Comparison of ENCODE assay signal across 16 cellular contexts in genomic region chr18:28485210-28485801, GRCh38.
DNase-seq lines count a peak whose midpoint lies in the region; ATAC-seq, FAIRE-seq and TF ChIP-seq lines count a peak whose summit lies in the region.
"Had no signal": no experiment of that assay in that cellular context is flagged by ENCODE, and none has a peak within 500 bp of the region (broad histone marks: within the 10 kb centered on the region; RNA-seq: fewer than 3 reads in every experiment).

No MANE protein-coding gene starts in this region.

- no peaks in the 10 kb centered on the region for H3K4me1 ChIP-seq in GM12878 (ENCODE audit: control insufficient read depth, insufficient read depth, low read length)
- H3K4me1 ChIP-seq: BLaER1 had no signal

- no peak overlapping the region for H3K27ac ChIP-seq in GM12878 (ENCODE audit: control insufficient read depth, insufficient read depth)
- H3K27ac ChIP-seq: BLaER1 had no signal

- no TSS peak for BruUV-seq in GM12878 (replicated peaks; lab: Mats Ljungman, UMichigan)

- no peak for TF ChIP-seq CTCF in GM12878 (IDR thresholded peaks at IDR 0.05 in 2 of 3, conservative IDR thresholded peaks at IDR 0.05 in 1 of 3; ENCODE audit: control insufficient read depth in 2 of 3, extremely low read depth in 1 of 3, insufficient read depth in 1 of 3, low read depth in 3 of 3, low read length in 3 of 3)

- no peak for TF ChIP-seq POLR2A in GM12878 (IDR thresholded peaks at IDR 0.05; ENCODE audit: low read depth, low read length)

- no peak overlapping the region for H3K4me2 ChIP-seq in GM12878 (ENCODE audit: control insufficient read depth, insufficient read depth)
- H3K4me2 ChIP-seq: BLaER1 had no signal

- H3K4me3 ChIP-seq in GM12878: no peak overlapping the region
- H3K4me3 ChIP-seq: BLaER1 had no signal

- no peaks in the 10 kb centered on the region for H3K36me3 ChIP-seq in GM12878 (ENCODE audit: control insufficient read depth in 2 of 2, insufficient read depth in 2 of 2, low read length in 1 of 2)
- H3K36me3 ChIP-seq: BLaER1 had no signal

- H2AFZ ChIP-seq in GM12878 (ENCODE audit: control insufficient read depth, low read depth, low read length): no peak overlapping the region

- no peak for TF ChIP-seq RAD21 in GM12878 (IDR thresholded peaks at IDR 0.05; ENCODE audit: insufficient read depth, low read depth, low read length)

- H3K79me2 ChIP-seq in GM12878 (ENCODE audit: control insufficient read depth, insufficient read depth, low read length): no peaks in the 10 kb centered on the region

- no peaks in the 10 kb centered on the region for H3K9me3 ChIP-seq in GM12878 (replicated peaks; ENCODE audit: control insufficient read depth, insufficient read depth, low read length)
- H3K9me3 ChIP-seq: BLaER1 had no signal

- no peaks in the 10 kb centered on the region for H3K27me3 ChIP-seq in GM12878 (replicated peaks in 1 of 2; ENCODE audit: control insufficient read depth in 2 of 2, insufficient read depth in 2 of 2, low read length in 1 of 2)
- H3K27me3 ChIP-seq: BLaER1 had no signal

- RAD21 ChIA-PET in GM12878 (lab: Charles Lee; ENCODE audit: unreplicated experiment): no interaction called here

- H3K9ac ChIP-seq in GM12878 (ENCODE audit: control insufficient read depth, insufficient read depth, low read length): no peak overlapping the region
- H3K9ac ChIP-seq: BLaER1 had no signal

- no peaks in the 10 kb centered on the region for H4K20me1 ChIP-seq in GM12878 (ENCODE audit: control insufficient read depth, insufficient read depth)
- H4K20me1 ChIP-seq: BLaER1 had no signal

- CTCF ChIA-PET in GM12878 (lab: Yijun Ruan, JAX): no interaction called here

- SMC1A ChIA-PET in GM12878 (lab: Charles Lee; ENCODE audit: uncharacterized antibody, unreplicated experiment): interaction anchor here (0.8 kb wide), 1 partner anchor 27 kb away, joined by 3 read pairs; no protein-coding TSS in a partner anchor

- in situ Hi-C loops in GM12878 (cut with MboI): no loop called here

- no peak for TF ChIP-seq EP300 in GM12878 (IDR thresholded peaks at IDR 0.05; ENCODE audit: borderline replicate concordance in 1 of 2, control insufficient read depth in 1 of 2, low read depth in 2 of 2, low read length in 2 of 2)

- DNase-seq in GM12878 (ENCODE audit: low read depth, low spot score): no peak
- DNase-seq in germinal center (ENCODE audit: low spot score): no peak
- no peak for DNase-seq in mucosa of gallbladder (ENCODE audit: low spot score)
- DNase-seq in DMS153 (lab: John Stamatoyannopoulos, UW): no peak
- DNase-seq: CD8-positive, alpha-beta memory T cell; DMS 273 treated with DMSO at 0.1 percent for 48 hours; EL; NCI-H1092 treated with DMSO at 0.1 percent for 48 hours; NCI-H187 treated with DMSO at 0.1 percent for 48 hours; NCI-H446; NCI-H748 treated with DMSO at 0.1 percent for 48 hours; SIG-M5 had no signal

- POLR2A ChIA-PET in GM12878 (lab: Charles Lee): no interaction called here

- no peak for FAIRE-seq in GM12878 (lab: Jason Lieb, UNC)

- peak; percentile 42 for ATAC-seq in GM21360 (IDR thresholded peaks at IDR 0.05; ENCODE audit: unreplicated experiment)
- ATAC-seq in HG03342 (IDR thresholded peaks at IDR 0.05; ENCODE audit: unreplicated experiment): peak; percentile 30
- ATAC-seq in GM12878: peak; percentile 51
- no peak for ATAC-seq in HG02938 (IDR thresholded peaks at IDR 0.05; ENCODE audit: unreplicated experiment)

- intact Hi-C loops in GM12878 (cut with micrococcal nuclease; ENCODE audit: unreplicated experiment): no loop called here

TF ChIP-seq in GM12878, 131 proteins besides CTCF, POLR2A, EP300 and RAD21 (continues in another document):
- no peak for TF ChIP-seq POLR2AphosphoS2 (IDR thresholded peaks at IDR 0.05; ENCODE audit: low read depth, low read length)
- no peak for TF ChIP-seq ZNF592 (IDR thresholded peaks at IDR 0.05)
- no peak for TF ChIP-seq FOXK2 (IDR thresholded peaks at IDR 0.05)
- TF ChIP-seq NFYA (IDR thresholded peaks at IDR 0.05; ENCODE audit: borderline replicate concordance, low read depth, low read length): no peak
- no peak for TF ChIP-seq TARDBP (IDR thresholded peaks at IDR 0.05; ENCODE audit: borderline replicate concordance)
- TF ChIP-seq CHD1 (IDR thresholded peaks at IDR 0.05; ENCODE audit: low read depth, low read length): no peak
- no peak for TF ChIP-seq HSF1 (IDR thresholded peaks at IDR 0.05; ENCODE audit: low read depth, low read length)
- no peak for TF ChIP-seq MYC (IDR thresholded peaks at IDR 0.05; ENCODE audit: insufficient read depth, insufficient read length, insufficient replicate concordance, low read length, severe bottlenecking)
- TF ChIP-seq CBX3 (IDR thresholded peaks at IDR 0.05; ENCODE audit: borderline replicate concordance, low read depth): no peak
- no peak for TF ChIP-seq REST (IDR thresholded peaks at IDR 0.05; ENCODE audit: low read depth, low read length)
- no peak for TF ChIP-seq MEF2A (IDR thresholded peaks at IDR 0.05; ENCODE audit: insufficient read depth, low read depth, low read length)
- TF ChIP-seq BCL11A (IDR thresholded peaks at IDR 0.05; ENCODE audit: low read depth, low read length): no peak
- no peak for TF ChIP-seq KAT2A (conservative IDR thresholded peaks at IDR 0.05; ENCODE audit: control insufficient read depth, low read depth, low read length)
- no peak for TF ChIP-seq KLF5 (IDR thresholded peaks at IDR 0.05; ENCODE audit: partially characterized antibody)
- TF ChIP-seq NBN (IDR thresholded peaks at IDR 0.05): no peak
- no peak for TF ChIP-seq BACH1 (IDR thresholded peaks at IDR 0.05; ENCODE audit: borderline replicate concordance)
- no peak for TF ChIP-seq RCOR1 (conservative IDR thresholded peaks at IDR 0.05; ENCODE audit: low read depth, low read length)
- no peak for TF ChIP-seq CHD2 (IDR thresholded peaks at IDR 0.05; ENCODE audit: borderline replicate concordance, low read depth, low read length)
